ENCODE assay signal across 1 cellular context in the genomic region with DNA sequence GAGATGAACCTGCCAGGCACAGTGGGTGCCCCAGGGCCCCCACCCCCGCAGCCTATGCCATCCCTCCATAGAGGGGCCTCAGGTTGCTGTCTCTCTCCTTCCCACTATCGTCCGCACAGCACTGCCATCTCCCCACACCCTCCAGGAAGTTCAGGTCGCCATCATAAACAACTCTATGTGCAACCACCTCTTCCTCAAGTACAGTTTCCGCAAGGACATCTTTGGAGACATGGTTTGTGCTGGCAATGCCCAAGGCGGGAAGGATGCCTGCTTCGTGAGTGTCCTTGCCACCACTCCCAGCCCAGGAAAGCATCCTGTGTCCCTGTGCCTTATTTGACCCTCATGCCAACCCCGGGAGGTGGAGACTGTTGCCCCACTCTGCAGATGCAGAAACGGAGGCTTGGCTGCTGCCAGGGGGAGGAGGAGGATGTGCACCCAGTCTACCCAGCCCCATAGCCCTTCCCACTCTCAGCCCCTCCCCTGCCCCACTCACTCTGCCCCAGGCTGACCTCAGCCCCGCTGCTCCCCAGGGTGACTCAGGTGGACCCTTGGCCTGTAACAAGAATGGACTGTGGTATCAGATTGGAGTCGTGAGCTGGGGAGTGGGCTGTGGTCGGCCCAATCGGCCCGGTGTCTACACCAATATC.
TF ChIP-seq lines count a peak whose summit lies in the region.

No MANE protein-coding gene starts in this region.

TF ChIP-seq in H1, 55 proteins besides CTCF, POLR2A, EP300 and RAD21:
- TF ChIP-seq SIX5 (IDR thresholded peaks at IDR 0.05; ENCODE audit: low read depth, low read length): no peak
- TF ChIP-seq RFX5 (IDR thresholded peaks at IDR 0.05; ENCODE audit: borderline replicate concordance, low read depth, low read length): no peak
TF ChIP-seq in H1: peak in this region for 0.
